Comparison of ENCODE assay signal across 14 cellular contexts in genomic region chr15:45534821-45535220, GRCh38. TPM values are rescaled to one million over a fixed set of nuclear protein-coding genes. Genes with fewer than 3 reads are reported as not detected.
DNase-seq lines count a peak whose midpoint lies in the region; ATAC-seq, FAIRE-seq and TF ChIP-seq lines count a peak whose summit lies in the region.
"Had no signal": no experiment of that assay in that cellular context is flagged by ENCODE, and none has a peak within 500 bp of the region (broad histone marks: within the 10 kb centered on the region; RNA-seq: fewer than 3 reads in every experiment).

No MANE protein-coding gene starts in this region.

- DNase-seq in dorsolateral prefrontal cortex (no peak), inferior parietal cortex (ENCODE audit: extremely low spot score) (peak; percentile 56), putamen (ENCODE audit: low spot score) (peak; percentile 64), aorta (no peak), GM19239 (ENCODE audit: insufficient read length, low spot score) (no peak)
- DNase-seq: Calu3; CD4-positive, CD25-positive, alpha-beta regulatory T cell; DMS 273 treated with DMSO at 0.1 percent for 48 hours; HCEC 1CT; HFFc6 had no signal

- H3K4me3 ChIP-seq in dorsolateral prefrontal cortex (peak overlapping the region in 9 of 59 donors; percentile 1 to 27 (median 13)), aorta (ENCODE audit: low read length in 2 of 2) (no peak overlapping the region)
- H3K4me3 ChIP-seq: BLaER1, K562 had no signal

- H3K27ac ChIP-seq in dorsolateral prefrontal cortex (peak overlapping the region in 35 of 59 donors; percentile 5 to 85 (median 47)), aorta (ENCODE audit: low read depth in 1 of 2, low read length in 2 of 2) (no peak overlapping the region)
- H3K27ac ChIP-seq: BLaER1 had no signal

- H3K4me1 ChIP-seq in aorta (ENCODE audit: control insufficient read depth in 1 of 2, insufficient read depth in 2 of 2, low read length in 2 of 2) = no peaks in the 10 kb centered on the region
- H3K4me1 ChIP-seq: BLaER1 had no signal

- peak in 2 of 56 donors; percentile 16 to 37 for TF ChIP-seq CTCF in dorsolateral prefrontal cortex (IDR thresholded peaks at IDR 0.05 in 54 of 56, conservative IDR thresholded peaks at IDR 0.05 in 2 of 56; ENCODE audit: low read depth in 1 of 56, partially characterized antibody in 56 of 56)

- H3K27me3 ChIP-seq in dorsolateral prefrontal cortex (no peaks in the 10 kb centered on the region), aorta (ENCODE audit: control insufficient read depth in 1 of 2, insufficient read depth in 2 of 2, low read length in 1 of 2) (no peaks in the 10 kb centered on the region)
- H3K27me3 ChIP-seq: BLaER1 had no signal

- no peak for ATAC-seq in aorta (ENCODE audit: low FRiP score)
- no peak for ATAC-seq in GM19452 (IDR thresholded peaks at IDR 0.05; ENCODE audit: unreplicated experiment)
- no peak for ATAC-seq in HG03159 (IDR thresholded peaks at IDR 0.05; ENCODE audit: unreplicated experiment)
- ATAC-seq: K562 had no signal

- 82 to 85% methylated on average over 1 of the region's 1 CpG for WGBS in aorta, 2 donors

- no peak for FAIRE-seq in GM19239 (lab: Jason Lieb, UNC)
- FAIRE-seq: K562 had no signal

- no peaks in the 10 kb centered on the region for H3K36me3 ChIP-seq in aorta (ENCODE audit: control insufficient read depth in 1 of 2, insufficient read depth in 2 of 2, low read length in 1 of 2)
- H3K36me3 ChIP-seq: BLaER1 had no signal

- intact Hi-C loops in dorsolateral prefrontal cortex (cut with DNase I) (no loop called here), aorta (cut with DNase I) (no loop called here)

- H3K9me3 ChIP-seq in aorta (ENCODE audit: control insufficient read depth, low read length) = no peaks in the 10 kb centered on the region
- H3K9me3 ChIP-seq: BLaER1 had no signal

RNA-seq across cellular contexts. Expression of gene SLC30A4, which starts 12.3 kb away (rescaled TPM):
- 10 to 100 TPM; 11.4 to 24.5 (median 17.2) TPM for total RNA-seq in dorsolateral prefrontal cortex
- total RNA-seq in aorta = 10 to 100 TPM in 1 of 2 donors, 1 to 10 TPM in 1; 8.2 to 10.2 TPM
- 1 to 10 TPM; 3.7 to 6.3 TPM for polyA plus RNA-seq in aorta

RNA-seq across cellular contexts. Expression of gene BLOC1S6, which starts 52.4 kb away (rescaled TPM):
- 10 to 100 TPM; 30.3 to 80.3 (median 55.0) TPM for total RNA-seq in dorsolateral prefrontal cortex
- total RNA-seq in aorta = 10 to 100 TPM; 46.8 to 47.3 TPM
- polyA plus RNA-seq in aorta = 10 to 100 TPM; 24.9 to 45.6 TPM

Comparison
In these comparisons a context has a peak if more than half of its experiments do, and no peak if none do; other contexts are left out.
1. DNase-seq: peak in inferior parietal cortex (single experiment) and putamen (single experiment); none in dorsolateral prefrontal cortex (0 of 10), aorta (0 of 2) and GM19239 (single experiment).
2. H3K27ac ChIP-seq: peak in dorsolateral prefrontal cortex (35 of 59); none in aorta (0 of 2).